ENCODE assay signal across 3 cellular contexts in the genomic region with DNA sequence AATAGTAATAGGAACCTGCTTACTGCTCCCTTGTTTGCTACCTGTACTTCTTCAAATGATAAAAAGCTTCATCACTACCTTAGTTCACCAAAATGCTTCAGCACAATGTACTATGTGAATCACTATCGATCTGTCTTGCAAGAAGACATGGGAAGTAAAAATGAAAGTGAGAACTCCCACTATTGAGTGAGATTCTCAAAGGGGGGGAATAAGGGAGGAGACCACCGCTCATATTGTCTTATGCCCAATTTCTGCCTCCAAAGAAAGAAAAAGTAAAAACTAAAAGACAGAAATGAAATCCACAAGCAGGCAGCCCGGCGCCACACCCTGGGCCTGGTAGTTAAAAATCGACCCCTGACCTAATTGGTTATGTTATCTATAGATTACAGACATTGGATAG. TPM values are rescaled to one million over a fixed set of nuclear protein-coding genes. Genes with fewer than 3 reads are reported as not detected.
"Had no signal": no experiment of that assay in that cellular context is flagged by ENCODE, and none has a peak within 500 bp of the region (broad histone marks: within the 10 kb centered on the region; RNA-seq: fewer than 3 reads in every experiment).

No MANE protein-coding gene starts in this region.

RNA-seq across cellular contexts. Expression of a gene that starts 18.5 kb away (rescaled TPM):
- total RNA-seq: ascending aorta, body of pancreas, cardiac septum had no signal
